21 cellular contexts compared by ENCODE assay signal in genomic region chr7:30849565-30849964, GRCh38.
"Had no signal": no experiment of that assay in that cellular context is flagged by ENCODE, and none has a peak within 500 bp of the region (broad histone marks: within the 10 kb centered on the region; RNA-seq: fewer than 3 reads in every experiment).

No MANE protein-coding gene starts in this region.

- H3K9me3 ChIP-seq: prostate gland, right atrium auricular region, SJSA1, testis had no signal

- H3K27me3 ChIP-seq: brain microvascular endothelial cell, foreskin keratinocyte, right atrium auricular region, SJSA1, testis had no signal

- H3K4me1 ChIP-seq: prostate gland, SJSA1 had no signal

- DNase-seq: activated CD4-positive, alpha-beta memory T cell treated with anti-CD3 and anti-CD28 coated beads, Interleukin-2, amount 10 ng/mL, durations not matched to agents 7 days and 5 days; activated CD4-positive, alpha-beta T cell treated with anti-CD3 and anti-CD28 coated beads for 36 hours; activated CD8-positive, alpha-beta memory T cell treated with anti-CD3 and anti-CD28 coated beads, Interleukin-2, amount 10 ng/mL, durations not matched to agents 7 days and 5 days; activated naive CD4-positive, alpha-beta T cell treated with Interleukin-2 at 50 U/mL for 16 hours; activated naive CD8-positive, alpha-beta T cell treated with anti-CD3 and anti-CD28 coated beads, Interleukin-2, amount 10 ng/mL, durations not matched to agents 7 days and 5 days; brain microvascular endothelial cell; cerebellar nuclear complex; effector CD4-positive, alpha-beta T cell; foreskin keratinocyte; glutamatergic neuron; hypothalamus; kidney; midbrain; occipital lobe; stimulated activated naive CD8-positive, alpha-beta T cell treated with anti-CD3 and anti-CD28 coated beads, Interleukin-15, amount 100 ng/mL, for 72 hours; testis had no signal

- H3K4me3 ChIP-seq: prostate gland, right atrium auricular region, SJSA1, testis had no signal

- H3K36me3 ChIP-seq: brain microvascular endothelial cell, prostate gland, right atrium auricular region, SJSA1 had no signal

- ATAC-seq: activated CD4-positive, alpha-beta T cell treated with anti-CD3 and anti-CD28 coated beads for 36 hours; activated CD8-positive, alpha-beta memory T cell treated with anti-CD3 and anti-CD28 coated beads, Interleukin-2, amount 10 ng/mL, durations not matched to agents 7 days and 5 days; foreskin keratinocyte; left lobe of liver; stimulated activated naive CD8-positive, alpha-beta T cell treated with anti-CD3 and anti-CD28 coated beads, Interleukin-15, amount 100 ng/mL, for 72 hours; WTC11 had no signal

- H3K27ac ChIP-seq: brain microvascular endothelial cell, foreskin keratinocyte, right atrium auricular region, SJSA1, testis had no signal
